In the genomic region with DNA sequence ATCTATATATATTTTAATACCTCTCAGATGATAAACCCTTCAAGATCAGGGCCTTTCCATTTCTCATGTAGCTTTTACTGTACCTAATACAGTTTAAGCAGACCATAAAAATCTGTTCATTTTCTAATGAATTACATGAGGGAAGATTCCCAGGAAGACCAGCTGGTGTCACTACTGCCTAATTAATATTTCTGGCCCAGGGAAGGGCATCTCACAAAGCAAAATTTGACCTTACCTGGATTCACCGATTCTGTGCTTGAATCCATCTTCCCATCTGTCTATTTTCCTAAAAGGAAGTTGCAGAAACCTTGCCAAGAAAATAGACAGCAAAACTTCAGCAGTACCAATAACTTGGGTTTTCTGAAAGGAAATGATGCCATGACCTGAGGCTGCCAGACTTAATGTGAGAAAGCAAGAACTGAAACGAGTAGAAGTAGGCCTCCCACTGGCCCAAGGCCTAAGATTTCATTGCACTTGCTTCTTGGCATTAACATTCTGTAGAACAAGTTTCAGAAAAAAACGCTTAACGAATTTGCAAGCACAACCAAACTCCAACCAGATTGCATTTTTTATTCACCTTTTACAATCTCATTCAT, we compare ENCODE assay signal across 8 cellular contexts.
DNase-seq lines count a peak whose midpoint lies in the region; ATAC-seq and TF ChIP-seq lines count a peak whose summit lies in the region.

No MANE protein-coding gene starts in this region.

- POLR2A ChIA-PET in activated CD4-positive, alpha-beta memory T cell treated with anti-CD3 and anti-CD28 coated beads, Interleukin-2, amount 10 ng/mL, durations not matched to agents 7 days and 5 days (lab: Charles Lee) = no interaction called here

- peak; percentile 30 to 74 (median 62) for TF ChIP-seq CTCF in heart left ventricle (IDR thresholded peaks at IDR 0.05)
- TF ChIP-seq CTCF in right atrium auricular region (IDR thresholded peaks at IDR 0.05) = peak in 1 of 2 donors; percentile 72

- ATAC-seq in heart left ventricle = no peak
- peak; percentile 75 for ATAC-seq in HG02884 (IDR thresholded peaks at IDR 0.05; ENCODE audit: unreplicated experiment)
- peak; percentile 32 for ATAC-seq in stimulated activated memory B cell treated with anti-CD40 and anti-IgM and Interleukin-4, amounts not matched to agents 10 μg/mL and 1 μg/mL and 100 μg/mL, for 72 hours
- no peak for ATAC-seq in GM21737 (IDR thresholded peaks at IDR 0.05; ENCODE audit: unreplicated experiment)

- H3K4me3 ChIP-seq in heart left ventricle (no peak overlapping the region), right atrium auricular region (no peak overlapping the region)

- no peak overlapping the region for H3K4me3 Mint-ChIP-seq in stimulated activated memory B cell treated with anti-CD40 and anti-IgM and Interleukin-4, amounts not matched to agents 10 μg/mL and 1 μg/mL and 100 μg/mL, for 72 hours
- no peak overlapping the region for H3K4me3 Mint-ChIP-seq in activated CD4-positive, alpha-beta memory T cell treated with anti-CD3 and anti-CD28 coated beads, Interleukin-2, amount 10 ng/mL, durations not matched to agents 7 days and 5 days

- CTCF ChIA-PET in activated CD4-positive, alpha-beta memory T cell treated with anti-CD3 and anti-CD28 coated beads, Interleukin-2, amount 10 ng/mL, durations not matched to agents 7 days and 5 days (lab: Charles Lee) = interaction anchor here (1.2 to 3.1 kb wide), 2 partner anchors 257 to 262 kb away, joined by 3 to 8 read pairs; no protein-coding TSS in a partner anchor

- WGBS in heart left ventricle, 4 donors = 56 to 64% (median 60%) methylated on average over 4 of the region's 4 CpGs

- DNase-seq in heart left ventricle = no peak
- no peak for DNase-seq in right atrium auricular region (ENCODE audit: low spot score)
- DNase-seq in RPMI7951 (ENCODE audit: low read depth) = peak; percentile 14
- DNase-seq in foreskin melanocyte = peak; percentile 15
- no peak for DNase-seq in activated CD4-positive, alpha-beta memory T cell treated with anti-CD3 and anti-CD28 coated beads, Interleukin-2, amount 10 ng/mL, durations not matched to agents 7 days and 5 days

- H3K27me3 Mint-ChIP-seq in stimulated activated memory B cell treated with anti-CD40 and anti-IgM and Interleukin-4, amounts not matched to agents 10 μg/mL and 1 μg/mL and 100 μg/mL, for 72 hours = peaks cover 8% of the 10 kb centered on the region
- no peaks in the 10 kb centered on the region for H3K27me3 Mint-ChIP-seq in activated CD4-positive, alpha-beta memory T cell treated with anti-CD3 and anti-CD28 coated beads, Interleukin-2, amount 10 ng/mL, durations not matched to agents 7 days and 5 days

- H3K27me3 ChIP-seq in heart left ventricle (no peaks in the 10 kb centered on the region), right atrium auricular region (no peaks in the 10 kb centered on the region)

- H3K36me3 ChIP-seq in heart left ventricle (no peaks in the 10 kb centered on the region), right atrium auricular region (no peaks in the 10 kb centered on the region)

- H3K4me1 ChIP-seq in heart left ventricle (no peaks in the 10 kb centered on the region), right atrium auricular region (no peaks in the 10 kb centered on the region)

- no peak overlapping the region for H3K27ac ChIP-seq in heart left ventricle
- no peak overlapping the region for H3K27ac ChIP-seq in right atrium auricular region

- H3K9me3 Mint-ChIP-seq in stimulated activated memory B cell treated with anti-CD40 and anti-IgM and Interleukin-4, amounts not matched to agents 10 μg/mL and 1 μg/mL and 100 μg/mL, for 72 hours = no peaks in the 10 kb centered on the region
- H3K9me3 Mint-ChIP-seq in activated CD4-positive, alpha-beta memory T cell treated with anti-CD3 and anti-CD28 coated beads, Interleukin-2, amount 10 ng/mL, durations not matched to agents 7 days and 5 days = no peaks in the 10 kb centered on the region

- no peaks in the 10 kb centered on the region for H3K9me3 ChIP-seq in heart left ventricle
- H3K9me3 ChIP-seq in right atrium auricular region = no peaks in the 10 kb centered on the region

- H3K4me1 Mint-ChIP-seq in stimulated activated memory B cell treated with anti-CD40 and anti-IgM and Interleukin-4, amounts not matched to agents 10 μg/mL and 1 μg/mL and 100 μg/mL, for 72 hours = no peaks in the 10 kb centered on the region
- H3K4me1 Mint-ChIP-seq in activated CD4-positive, alpha-beta memory T cell treated with anti-CD3 and anti-CD28 coated beads, Interleukin-2, amount 10 ng/mL, durations not matched to agents 7 days and 5 days = no peaks in the 10 kb centered on the region

- no peak overlapping the region for H3K27ac Mint-ChIP-seq in stimulated activated memory B cell treated with anti-CD40 and anti-IgM and Interleukin-4, amounts not matched to agents 10 μg/mL and 1 μg/mL and 100 μg/mL, for 72 hours
- H3K27ac Mint-ChIP-seq in activated CD4-positive, alpha-beta memory T cell treated with anti-CD3 and anti-CD28 coated beads, Interleukin-2, amount 10 ng/mL, durations not matched to agents 7 days and 5 days = no peak overlapping the region

- no peaks in the 10 kb centered on the region for H3K36me3 Mint-ChIP-seq in stimulated activated memory B cell treated with anti-CD40 and anti-IgM and Interleukin-4, amounts not matched to agents 10 μg/mL and 1 μg/mL and 100 μg/mL, for 72 hours
- H3K36me3 Mint-ChIP-seq in activated CD4-positive, alpha-beta memory T cell treated with anti-CD3 and anti-CD28 coated beads, Interleukin-2, amount 10 ng/mL, durations not matched to agents 7 days and 5 days (ENCODE audit: low read depth) = no peaks in the 10 kb centered on the region

- intact Hi-C loops in heart left ventricle (cut with DNase I) = loop anchor here (1.0 to 10.0 kb wide), 8 partner anchors 254 to 602 kb away; a partner anchor contains a TSS

- TF ChIP-seq POLR2A in heart left ventricle (IDR thresholded peaks at IDR 0.05) = no peak

Comparison
In these comparisons a context has a peak if more than half of its experiments do, and no peak if none do; other contexts are left out.
1. ATAC-seq: peak in HG02884 (single experiment) and stimulated activated memory B cell treated with anti-CD40 and anti-IgM and Interleukin-4, amounts not matched to agents 10 μg/mL and 1 μg/mL and 100 μg/mL, for 72 hours (single experiment); none in heart left ventricle (0 of 4) and GM21737 (single experiment).
2. DNase-seq: peak in RPMI7951 (single experiment) and foreskin melanocyte (single experiment); none in heart left ventricle (0 of 5), right atrium auricular region (single experiment) and activated CD4-positive, alpha-beta memory T cell treated with anti-CD3 and anti-CD28 coated beads, Interleukin-2, amount 10 ng/mL, durations not matched to agents 7 days and 5 days (single experiment).